Comparison of ENCODE assay signal across 14 cellular contexts in genomic region chr6:15554728-15555100, GRCh38.
DNase-seq lines count a peak whose midpoint lies in the region; ATAC-seq and TF ChIP-seq lines count a peak whose summit lies in the region.
"Had no signal": no experiment of that assay in that cellular context is flagged by ENCODE, and none has a peak within 500 bp of the region (broad histone marks: within the 10 kb centered on the region; RNA-seq: fewer than 3 reads in every experiment).

No MANE protein-coding gene starts in this region.

- peak overlapping the region; percentile 39 for H3K18ac ChIP-seq in mesendoderm (ENCODE audit: low read length)

- TF ChIP-seq CTCF in chondrocyte (IDR thresholded peaks at IDR 0.05) (no peak), WTC11 (IDR thresholded peaks at IDR 0.05) (no peak)

- CTCF ChIA-PET in WTC11 (lab: Charles Lee), result no interaction called here

- H3K23ac ChIP-seq in mesendoderm (ENCODE audit: low read length), result no peak overlapping the region

- POLR2A ChIA-PET in WTC11 (lab: Charles Lee), result no interaction called here

- H3K4me2 ChIP-seq in mesendoderm (ENCODE audit: low read length), result no peak overlapping the region
- H3K4me2 ChIP-seq: A549 had no signal

- no peak overlapping the region for H3K4ac ChIP-seq in mesendoderm (ENCODE audit: low read depth, low read length)

- no peaks in the 10 kb centered on the region for H3K27me3 ChIP-seq in mesendoderm (ENCODE audit: insufficient read depth, low read length, poor library complexity)
- H3K27me3 ChIP-seq: BLaER1 treated with 17β-estradiol and CSF1 and Interleukin-3, amounts not matched to agents 10 nM and 100 nM had no signal

- peaks cover 8% of the 10 kb centered on the region for H3K9me3 Mint-ChIP-seq in dendritic cell treated with granulocyte-macrophage colony-stimulating factor and Interleukin-4, amounts not matched to agents 40 ng/mL and 50 ng/mL, for 4 days
- no peaks in the 10 kb centered on the region for H3K9me3 Mint-ChIP-seq in chondrocyte (ENCODE audit: low read depth)
- H3K9me3 Mint-ChIP-seq in WTC11, result no peaks in the 10 kb centered on the region
- H3K9me3 Mint-ChIP-seq: HFFc6 had no signal

- no peak overlapping the region for H3K4me3 ChIP-seq in mesendoderm (ENCODE audit: low read length)
- H3K4me3 ChIP-seq: A549; BLaER1 treated with 17β-estradiol and CSF1 and Interleukin-3, amounts not matched to agents 10 nM and 100 nM had no signal

- H4K5ac ChIP-seq in mesendoderm (ENCODE audit: low read length), result no peak overlapping the region

- no peak overlapping the region for H3K4me3 Mint-ChIP-seq in dendritic cell treated with granulocyte-macrophage colony-stimulating factor and Interleukin-4, amounts not matched to agents 40 ng/mL and 50 ng/mL, for 4 days
- H3K4me3 Mint-ChIP-seq in chondrocyte (ENCODE audit: unreplicated experiment) (no peak overlapping the region), WTC11 (no peak overlapping the region)
- H3K4me3 Mint-ChIP-seq: CD4-positive, CD25-positive, alpha-beta regulatory T cell; HFFc6 had no signal

- H3K36me3 ChIP-seq in mesendoderm (ENCODE audit: control insufficient read depth, insufficient read depth, low read length), result no peaks in the 10 kb centered on the region

- no peak for ATAC-seq in WTC11
- ATAC-seq: A549 had no signal

- H3K27ac Mint-ChIP-seq in dendritic cell treated with granulocyte-macrophage colony-stimulating factor and Interleukin-4, amounts not matched to agents 40 ng/mL and 50 ng/mL, for 4 days, result peak overlapping the region; percentile 79
- no peak overlapping the region for H3K27ac Mint-ChIP-seq in chondrocyte (ENCODE audit: unreplicated experiment)
- no peak overlapping the region for H3K27ac Mint-ChIP-seq in WTC11
- H3K27ac Mint-ChIP-seq: CD4-positive, CD25-positive, alpha-beta regulatory T cell; HFFc6 had no signal

- intact Hi-C loops in dendritic cell treated with granulocyte-macrophage colony-stimulating factor and Interleukin-4, amounts not matched to agents 40 ng/mL and 50 ng/mL, for 4 days (cut with micrococcal nuclease), result no loop called here

- no peak overlapping the region for H4K8ac ChIP-seq in mesendoderm (ENCODE audit: low read depth, low read length)

- no peak overlapping the region for H3K56ac ChIP-seq in mesendoderm (ENCODE audit: low read length)

- no peak overlapping the region for H2BK120ac ChIP-seq in mesendoderm (ENCODE audit: low read depth, low read length)

- peaks cover 3% of the 10 kb centered on the region for H3K4me1 ChIP-seq in mesendoderm (ENCODE audit: control insufficient read depth, low read depth, low read length)
- H3K4me1 ChIP-seq: A549 had no signal

- WGBS in mesendoderm (ENCODE audit: extremely low coverage, insufficient coverage, low lambda C conversion rate), result no CpG with 5 or more reads among the region's 6 CpGs

- H3K36me3 Mint-ChIP-seq in dendritic cell treated with granulocyte-macrophage colony-stimulating factor and Interleukin-4, amounts not matched to agents 40 ng/mL and 50 ng/mL, for 4 days (ENCODE audit: low read depth), result peaks cover 18% of the 10 kb centered on the region
- no peaks in the 10 kb centered on the region for H3K36me3 Mint-ChIP-seq in chondrocyte (ENCODE audit: low read depth)
- no peaks in the 10 kb centered on the region for H3K36me3 Mint-ChIP-seq in WTC11

- no peaks in the 10 kb centered on the region for H3K27me3 Mint-ChIP-seq in dendritic cell treated with granulocyte-macrophage colony-stimulating factor and Interleukin-4, amounts not matched to agents 40 ng/mL and 50 ng/mL, for 4 days
- no peaks in the 10 kb centered on the region for H3K27me3 Mint-ChIP-seq in chondrocyte (ENCODE audit: low read depth)
- H3K27me3 Mint-ChIP-seq in WTC11 (ENCODE audit: low read depth), result no peaks in the 10 kb centered on the region
- H3K27me3 Mint-ChIP-seq: CD4-positive, CD25-positive, alpha-beta regulatory T cell had no signal

- H2BK15ac ChIP-seq in mesendoderm (replicated peaks; ENCODE audit: low read depth), result no peak overlapping the region

- H3K79me2 ChIP-seq in mesendoderm (ENCODE audit: control insufficient read depth, insufficient read depth, low read length), result no peaks in the 10 kb centered on the region

- DNase-seq in ELF-1 (ENCODE audit: low read depth, low spot score) (peak; percentile 24), mesendoderm (no peak), NCI-H510A (lab: John Stamatoyannopoulos, UW) (no peak), chondrocyte (ENCODE audit: low spot score) (no peak), NCI-H1092 (lab: John Stamatoyannopoulos, UW) (no peak), WTC11 (ENCODE audit: low spot score) (no peak)
- DNase-seq: Calu3; CD4-positive, CD25-positive, alpha-beta regulatory T cell; DMS 273 treated with DMSO at 0.1 percent for 48 hours; HCEC 1CT; HFFc6 had no signal

- no peak overlapping the region for H2AK5ac ChIP-seq in mesendoderm (ENCODE audit: low read length)

- no peak overlapping the region for H3K27ac ChIP-seq in mesendoderm (ENCODE audit: low read depth, low read length)
- H3K27ac ChIP-seq: A549 had no signal

- H3K79me1 ChIP-seq in mesendoderm (ENCODE audit: low read length), result no peaks in the 10 kb centered on the region

- peaks cover 61% of the 10 kb centered on the region for H3K4me1 Mint-ChIP-seq in dendritic cell treated with granulocyte-macrophage colony-stimulating factor and Interleukin-4, amounts not matched to agents 40 ng/mL and 50 ng/mL, for 4 days (ENCODE audit: low read depth)
- peaks cover 16% of the 10 kb centered on the region for H3K4me1 Mint-ChIP-seq in chondrocyte (ENCODE audit: low read depth)
- H3K4me1 Mint-ChIP-seq in WTC11, result peaks cover 59% of the 10 kb centered on the region

- no peak overlapping the region for H3K9ac ChIP-seq in mesendoderm (ENCODE audit: low read length)
- H3K9ac ChIP-seq: BLaER1 treated with 17β-estradiol and CSF1 and Interleukin-3, amounts not matched to agents 10 nM and 100 nM had no signal

- no peak overlapping the region for H2BK5ac ChIP-seq in mesendoderm (ENCODE audit: low read length)

TF ChIP-seq in WTC11, 78 proteins besides CTCF, POLR2A, EP300 and RAD21 (continues in another document):
- no peak for TF ChIP-seq TP53 (CRISPR knock-in tag; IDR thresholded peaks at IDR 0.05)
- TF ChIP-seq RELA (CRISPR knock-in tag; IDR thresholded peaks at IDR 0.05; ENCODE audit: borderline replicate concordance), result no peak
- TF ChIP-seq ESRRA (CRISPR knock-in tag; IDR thresholded peaks at IDR 0.05; ENCODE audit: borderline replicate concordance), result no peak
- TF ChIP-seq FOXP1 (CRISPR knock-in tag; IDR thresholded peaks at IDR 0.05; ENCODE audit: borderline replicate concordance), result no peak
- no peak for TF ChIP-seq SOX15 (CRISPR knock-in tag; IDR thresholded peaks at IDR 0.05)
- no peak for TF ChIP-seq ERG (CRISPR knock-in tag; IDR thresholded peaks at IDR 0.05)
- TF ChIP-seq CDX4 (CRISPR knock-in tag; IDR thresholded peaks at IDR 0.05; ENCODE audit: borderline replicate concordance), result no peak
- no peak for TF ChIP-seq JAZF1 (CRISPR knock-in tag; IDR thresholded peaks at IDR 0.05)
- no peak for TF ChIP-seq E2F4 (CRISPR knock-in tag; IDR thresholded peaks at IDR 0.05; ENCODE audit: borderline replicate concordance, low read depth)
- no peak for TF ChIP-seq ZNF138 (CRISPR knock-in tag; conservative IDR thresholded peaks at IDR 0.05)
- TF ChIP-seq NFE2L1 (CRISPR knock-in tag; IDR thresholded peaks at IDR 0.05), result no peak
- TF ChIP-seq CREM (CRISPR knock-in tag; IDR thresholded peaks at IDR 0.05), result no peak
- no peak for TF ChIP-seq USF2 (CRISPR knock-in tag; IDR thresholded peaks at IDR 0.05)
